ENCODE assay signal across 13 cellular contexts in genomic region chr1:234572966-234573365, GRCh38.
"Had no signal": no experiment of that assay in that cellular context is flagged by ENCODE, and none has a peak within 500 bp of the region (broad histone marks: within the 10 kb centered on the region; RNA-seq: fewer than 3 reads in every experiment).

No MANE protein-coding gene starts in this region.

- H3K36me3 Mint-ChIP-seq: activated naive CD4-positive, alpha-beta T cell treated with anti-CD3 and anti-CD28 coated beads, Interleukin-2, amount 50 U/mL, for 72 hours; natural killer cell had no signal

- H3K36me3 ChIP-seq: adrenal gland, tibial nerve, vagina had no signal

- H3K4me3 Mint-ChIP-seq: activated T-cell treated with anti-CD3 and anti-CD28 coated beads, Interleukin-2, amount 50 U/mL, for 72 hours; natural killer cell had no signal

- H3K27me3 ChIP-seq: adrenal gland, tibial nerve, vagina had no signal

- H3K27ac ChIP-seq: epithelial cell of prostate, parathyroid adenoma, vagina had no signal

- H3K9me3 ChIP-seq: adrenal gland, tibial nerve, vagina had no signal

- H3K4me1 Mint-ChIP-seq: natural killer cell had no signal

- ATAC-seq: activated naive CD4-positive, alpha-beta T cell treated with anti-CD3 and anti-CD28 coated beads, Interleukin-2, amount 50 U/mL, for 72 hours; activated T-cell treated with anti-CD3 and anti-CD28 coated beads, Interleukin-2, amount 50 U/mL, for 72 hours; natural killer cell had no signal

- H3K4me1 ChIP-seq: adrenal gland, parathyroid adenoma, vagina had no signal

- H3K27ac Mint-ChIP-seq: activated naive CD4-positive, alpha-beta T cell treated with anti-CD3 and anti-CD28 coated beads, Interleukin-2, amount 50 U/mL, for 72 hours; activated T-cell treated with anti-CD3 and anti-CD28 coated beads, Interleukin-2, amount 50 U/mL, for 72 hours; natural killer cell had no signal

- H3K4me3 ChIP-seq: adrenal gland, tibial nerve, vagina had no signal

- DNase-seq: activated CD4-positive, alpha-beta T cell treated with anti-CD3 and anti-CD28 coated beads, Interleukin-2, amount 50 U/mL, for 4 hours; activated effector memory CD4-positive, alpha-beta T cell treated with anti-CD3 and anti-CD28 coated beads, Interleukin-2, amount 50 U/mL, for 16 hours; activated T-cell treated with anti-CD3 and anti-CD28 coated beads, Interleukin-2, amount 50 U/mL, for 72 hours; adrenal gland; hippocampal formation; natural killer cell; stimulated activated CD4-positive, alpha-beta T cell treated with anti-CD3 and anti-CD28 coated beads, Interleukin-2, amount 100 ng/mL, for 24 hours; stimulated activated naive CD4-positive, alpha-beta T cell treated with Interleukin-2 at 50 U/mL for 16 hours had no signal

- H3K9me3 Mint-ChIP-seq: activated naive CD4-positive, alpha-beta T cell treated with anti-CD3 and anti-CD28 coated beads, Interleukin-2, amount 50 U/mL, for 72 hours; natural killer cell had no signal
